Comparison of ENCODE assay signal across 8 cellular contexts in genomic region chr2:241638063-241638660, GRCh38. TPM values are rescaled to one million over a fixed set of nuclear protein-coding genes. Genes with fewer than 3 reads are reported as not detected.
DNase-seq lines count a peak whose midpoint lies in the region; ATAC-seq, FAIRE-seq and TF ChIP-seq lines count a peak whose summit lies in the region.

No MANE protein-coding gene starts in this region.

- peak overlapping the region; percentile 87 for H3K4me2 ChIP-seq in astrocyte (ENCODE audit: low read length)

- no peak for DNase-seq in right atrium auricular region (ENCODE audit: low spot score)
- no peak for DNase-seq in Right ventricle myocardium superior
- no peak for DNase-seq in astrocyte (ENCODE audit: low read depth)
- no peak for DNase-seq in memory B cell (ENCODE audit: low spot score in 2 of 2)
- no peak for DNase-seq in NCI-H524 (lab: John Stamatoyannopoulos, UW)
- no peak for DNase-seq in stimulated activated CD8-positive, alpha-beta memory T cell treated with anti-CD3 and anti-CD28 coated beads, Interleukin-4, amount 100 ng/mL, for 48 hours
- no peak for DNase-seq in cerebellar nuclear complex (lab: John Stamatoyannopoulos, UW)
- no peak for DNase-seq in HuH-7.5 (ENCODE audit: low spot score)

- H3K27me3 ChIP-seq in right atrium auricular region, result no peaks in the 10 kb centered on the region
- H3K27me3 ChIP-seq in astrocyte (ENCODE audit: insufficient read depth, low read length), result no peaks in the 10 kb centered on the region

- H3K4me3 Mint-ChIP-seq in astrocyte (ENCODE audit: unreplicated experiment) (peak overlapping the region; percentile 97), memory B cell (peak overlapping the region; percentile 98)

- no peak for TF ChIP-seq CTCF in right atrium auricular region (IDR thresholded peaks at IDR 0.05)
- no peak for TF ChIP-seq CTCF in astrocyte (IDR thresholded peaks at IDR 0.05; ENCODE audit: insufficient read depth, low read depth, low read length)

- peaks cover 17% of the 10 kb centered on the region for H3K36me3 Mint-ChIP-seq in astrocyte (ENCODE audit: low read depth, unreplicated experiment)
- H3K36me3 Mint-ChIP-seq in memory B cell, result peaks cover 12% of the 10 kb centered on the region

- H3K4me1 Mint-ChIP-seq in astrocyte (ENCODE audit: low read depth, unreplicated experiment) (peaks cover 36% of the 10 kb centered on the region), memory B cell (peaks cover 38% of the 10 kb centered on the region)

- peak overlapping the region; percentile 96 for H3K9ac ChIP-seq in astrocyte (ENCODE audit: low read length)

- peak overlapping the region; percentile 18 for H2AFZ ChIP-seq in astrocyte (ENCODE audit: low read depth, low read length)

- FAIRE-seq in astrocyte (lab: Jason Lieb, UNC), result no peak

- H3K36me3 ChIP-seq in right atrium auricular region, result peaks cover 6% of the 10 kb centered on the region
- H3K36me3 ChIP-seq in astrocyte (ENCODE audit: insufficient read depth, low read length), result peaks cover 4% of the 10 kb centered on the region

- peaks cover 0 to 63% of the 10 kb centered on the region in 2 donors for H3K4me1 ChIP-seq in right atrium auricular region
- H3K4me1 ChIP-seq in astrocyte (ENCODE audit: insufficient read depth, low read length), result peaks cover 8% of the 10 kb centered on the region

- H3K27ac Mint-ChIP-seq in astrocyte (ENCODE audit: unreplicated experiment), result peak overlapping the region; percentile 89
- H3K27ac Mint-ChIP-seq in memory B cell, result peak overlapping the region; percentile 83

- H4K20me1 ChIP-seq in astrocyte (ENCODE audit: insufficient read depth, low read length), result peaks cover 75% of the 10 kb centered on the region

- no peak for ATAC-seq in Right ventricle myocardium superior (ENCODE audit: poor library complexity)
- ATAC-seq in memory B cell (ENCODE audit: low read depth), result no peak

- intact Hi-C loops in Right ventricle myocardium superior (cut with DNase I), result no loop called here

- H3K27ac ChIP-seq in right atrium auricular region (peak overlapping the region; percentile 98 to 99), astrocyte (ENCODE audit: low read depth, low read length) (peak overlapping the region; percentile 99)

- H3K9me3 ChIP-seq in right atrium auricular region (no peaks in the 10 kb centered on the region), astrocyte (ENCODE audit: insufficient read depth, low read depth, low read length) (no peaks in the 10 kb centered on the region)

- H3K9me3 Mint-ChIP-seq in astrocyte (ENCODE audit: unreplicated experiment), result no peaks in the 10 kb centered on the region
- no peaks in the 10 kb centered on the region for H3K9me3 Mint-ChIP-seq in memory B cell

- H3K79me2 ChIP-seq in astrocyte (ENCODE audit: insufficient read depth, low read length), result peaks cover 90% of the 10 kb centered on the region

- peak overlapping the region; percentile 78 to 84 for H3K4me3 ChIP-seq in right atrium auricular region
- peak overlapping the region; percentile 95 for H3K4me3 ChIP-seq in astrocyte (ENCODE audit: insufficient read depth, low read depth, low read length)

- H3K27me3 Mint-ChIP-seq in astrocyte (ENCODE audit: low read depth, unreplicated experiment) (no peaks in the 10 kb centered on the region), memory B cell (no peaks in the 10 kb centered on the region)

RNA-seq across cellular contexts. Expression of gene ATG4B, which starts 0.7 kb away (rescaled TPM):
- total RNA-seq in right atrium auricular region (10 to 100 TPM; 47.8 to 53.0 TPM), Right ventricle myocardium superior (41.3 TPM), astrocyte (75.4 and 83.2 TPM in 2 replicates)

RNA-seq across cellular contexts. Expression of gene THAP4, which starts 1.2 kb away (rescaled TPM):
- 10 to 100 TPM; 76.8 to 94.7 TPM for total RNA-seq in right atrium auricular region
- 82.9 TPM for total RNA-seq in Right ventricle myocardium superior
- total RNA-seq in astrocyte, result 46.0 and 47.2 TPM in 2 replicates

RNA-seq across cellular contexts. Expression of gene DTYMK, which starts 48.5 kb away (rescaled TPM):
- total RNA-seq in right atrium auricular region (1 to 10 TPM; 6.4 to 6.6 TPM), Right ventricle myocardium superior (9.4 TPM), astrocyte (25.5 and 26.1 TPM in 2 replicates)
